Comparison of ENCODE assay signal across 8 cellular contexts in genomic region chr9:20620658-20621552, GRCh38. TPM values are rescaled to one million over a fixed set of nuclear protein-coding genes. Genes with fewer than 3 reads are reported as not detected.
DNase-seq lines count a peak whose midpoint lies in the region; ATAC-seq and TF ChIP-seq lines count a peak whose summit lies in the region.

No MANE protein-coding gene starts in this region.

- peak overlapping the region; percentile 71 for H3K9ac ChIP-seq in OCI-LY3 (ENCODE audit: low read length)

- no peak overlapping the region for H3K27ac ChIP-seq in OCI-LY3 (ENCODE audit: low read length)
- peak overlapping the region; percentile 82 to 89 (median 86) for H3K27ac ChIP-seq in tibial nerve

- no peaks in the 10 kb centered on the region for H3K36me3 ChIP-seq in OCI-LY3 (replicated peaks; ENCODE audit: low read depth, low read length)
- no peaks in the 10 kb centered on the region for H3K36me3 ChIP-seq in tibial nerve

- no peak for TF ChIP-seq POLR2A in tibial nerve (IDR thresholded peaks at IDR 0.05)

- no peak for ATAC-seq in HG03196 (IDR thresholded peaks at IDR 0.05; ENCODE audit: unreplicated experiment)

- 0 to 1% methylated on average over 44 to 73 of the region's 74 CpGs for WGBS in tibial nerve, 2 donors

- in situ Hi-C loops in G401 (cut with HindIII; ENCODE audit: low sequenced_read_pairs) = no loop called here

- H3K27me3 ChIP-seq in OCI-LY3 (ENCODE audit: low read depth, low read length) = 0 out of 2 replicates have a peak, but pooled peaks cover 4% of the 10 kb centered on the region
- H3K27me3 ChIP-seq in tibial nerve = no peaks in the 10 kb centered on the region

- H3K9me3 ChIP-seq in OCI-LY3 (ENCODE audit: insufficient read depth, low read length) (no peaks in the 10 kb centered on the region), tibial nerve (no peaks in the 10 kb centered on the region)

- H4K20me1 ChIP-seq in OCI-LY3 (ENCODE audit: insufficient read depth, low read length) = no peaks in the 10 kb centered on the region

- H3K4me3 ChIP-seq in OCI-LY3 (ENCODE audit: low read length) (peak overlapping the region; percentile 98), tibial nerve (peak overlapping the region; percentile 84 to 90 (median 85))

- peaks cover 10% of the 10 kb centered on the region for H3K4me1 ChIP-seq in OCI-LY3 (ENCODE audit: low read length)
- H3K4me1 ChIP-seq in tibial nerve = peaks cover 0 to 54% (median 11%) of the 10 kb centered on the region in 4 donors

- no peaks in the 10 kb centered on the region for H3K79me2 ChIP-seq in OCI-LY3 (ENCODE audit: low read length)

- peak; percentile 44 for DNase-seq in G401 (ENCODE audit: low spot score)
- peak; percentile 28 for DNase-seq in activated gamma-delta T cell treated with anti-CD3 and anti-CD28 coated beads, Interleukin-2, amount 50 U/mL, for 16 hours (ENCODE audit: low read depth)
- peak; percentile 54 for DNase-seq in globus pallidus (ENCODE audit: low spot score)
- peak; percentile 31 for DNase-seq in occipital lobe (lab: John Stamatoyannopoulos, UW)
- peak in 1 of 2 donors; percentile 43 for DNase-seq in tibial nerve (ENCODE audit: low spot score in 2 of 2)
- no peak for DNase-seq in GOT3 (lab: John Stamatoyannopoulos, UW)

- TF ChIP-seq CTCF in OCI-LY3 (IDR thresholded peaks at IDR 0.05; ENCODE audit: low read depth, low read length) = no peak
- no peak for TF ChIP-seq CTCF in tibial nerve (IDR thresholded peaks at IDR 0.05)

- TF ChIP-seq EP300 in tibial nerve (IDR thresholded peaks at IDR 0.05) = no peak

- peak overlapping the region; percentile 88 for H2AFZ ChIP-seq in OCI-LY3 (ENCODE audit: low read depth, low read length)

- peak overlapping the region; percentile 92 for H3K4me2 ChIP-seq in OCI-LY3 (ENCODE audit: low read length)

RNA-seq across cellular contexts. Expression of gene MLLT3, which starts 1.4 kb away (rescaled TPM):
- total RNA-seq in G401 (2014; rRNA removed; shearing (Covaris generic)) = 0.27 and 1.4 TPM in 2 replicates
- 152 TPM for total RNA-seq in occipital lobe
- total RNA-seq in tibial nerve = 10 to 100 TPM; 10.2 to 15.3 (median 14.5) TPM
